In the genomic region with DNA sequence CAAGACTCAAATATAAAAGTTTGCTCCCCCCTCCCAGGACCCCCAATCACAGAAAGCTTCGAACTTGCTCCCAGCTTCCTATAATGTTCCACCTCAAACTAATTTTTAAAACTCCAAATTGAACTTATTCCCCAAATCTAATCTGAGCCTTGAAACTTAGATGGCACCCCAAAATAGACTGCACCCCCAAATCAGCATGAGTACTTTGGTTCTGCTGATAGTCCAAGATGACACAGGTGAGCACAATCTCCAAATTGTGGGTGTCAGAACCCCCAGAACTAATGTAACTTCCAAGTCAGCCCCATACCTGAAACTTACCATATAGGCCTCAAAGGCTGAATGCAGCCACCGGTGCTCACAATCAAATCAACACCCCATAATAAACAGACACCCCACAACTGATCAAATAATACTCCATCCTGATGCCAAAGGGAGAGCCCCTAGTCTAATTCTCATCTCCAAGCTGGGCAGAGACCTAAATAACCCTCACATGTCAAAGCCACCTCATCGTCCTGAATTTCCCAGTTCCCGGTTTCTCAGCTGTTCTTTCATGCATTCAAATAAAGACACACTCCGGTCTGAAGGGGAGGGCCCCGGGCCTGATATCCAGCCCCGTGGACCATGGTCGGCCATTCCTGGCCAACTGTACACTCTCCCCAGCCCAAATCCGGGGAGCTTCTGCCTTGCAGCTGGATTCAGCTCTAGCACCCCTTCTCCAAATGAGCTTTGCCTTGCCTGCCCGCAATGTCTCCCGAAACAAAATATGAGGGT, we compare ENCODE assay signal across 10 cellular contexts. TPM values are rescaled to one million over a fixed set of nuclear protein-coding genes. Genes with fewer than 3 reads are reported as not detected.
A peak's percentile ranks its signal among the peaks of the same experiment; 100 is the strongest.
DNase-seq lines count a peak whose midpoint lies in the region; ATAC-seq, FAIRE-seq and TF ChIP-seq lines count a peak whose summit lies in the region.
"Had no signal": no experiment of that assay in that cellular context is flagged by ENCODE, and none has a peak within 500 bp of the region (broad histone marks: within the 10 kb centered on the region; RNA-seq: fewer than 3 reads in every experiment).

No MANE protein-coding gene starts in this region.

- no peaks in the 10 kb centered on the region for H3K79me2 ChIP-seq in astrocyte (ENCODE audit: insufficient read depth, low read length)

- H3K4me1 ChIP-seq in astrocyte (ENCODE audit: insufficient read depth, low read length) (peaks cover 6% of the 10 kb centered on the region), thyroid gland (peaks cover 17 to 63% of the 10 kb centered on the region in 2 donors)

- no peak overlapping the region for H2AFZ ChIP-seq in astrocyte (ENCODE audit: low read depth, low read length)

- H4K20me1 ChIP-seq in astrocyte (ENCODE audit: insufficient read depth, low read length) = no peaks in the 10 kb centered on the region

- WGBS in thyroid gland, 2 donors = 72% methylated on average over 11 of the region's 11 CpGs

- H3K4me3 Mint-ChIP-seq in activated naive CD4-positive, alpha-beta T cell treated with anti-CD3 and anti-CD28 coated beads for 36 hours = peak overlapping the region; percentile 59
- H3K4me3 Mint-ChIP-seq in astrocyte (ENCODE audit: unreplicated experiment) (peak overlapping the region; percentile 34), memory B cell (no peak overlapping the region)

- CTCF ChIA-PET in activated naive CD4-positive, alpha-beta T cell treated with anti-CD3 and anti-CD28 coated beads for 36 hours (lab: Charles Lee) = interaction anchor here (0.5 to 5.0 kb wide), 23 partner anchors 9 to 177 kb away, joined by 3 to 37 read pairs (median 5); a partner anchor contains a TSS

- H3K27me3 ChIP-seq in astrocyte (ENCODE audit: insufficient read depth, low read length) = peaks cover 10% of the 10 kb centered on the region
- no peaks in the 10 kb centered on the region for H3K27me3 ChIP-seq in thyroid gland

- H3K36me3 ChIP-seq in astrocyte (ENCODE audit: insufficient read depth, low read length) = no peaks in the 10 kb centered on the region
- H3K36me3 ChIP-seq in thyroid gland = no peaks in the 10 kb centered on the region

- peaks cover 11% of the 10 kb centered on the region for H3K36me3 Mint-ChIP-seq in activated naive CD4-positive, alpha-beta T cell treated with anti-CD3 and anti-CD28 coated beads for 36 hours (ENCODE audit: low read depth)
- H3K36me3 Mint-ChIP-seq in astrocyte (ENCODE audit: low read depth, unreplicated experiment) (peaks cover 5% of the 10 kb centered on the region), memory B cell (peaks cover 8% of the 10 kb centered on the region)

- no peak for TF ChIP-seq POLR2A in thyroid gland (IDR thresholded peaks at IDR 0.05)

- H3K9me3 ChIP-seq in astrocyte (ENCODE audit: insufficient read depth, low read depth, low read length) = no peaks in the 10 kb centered on the region
- no peaks in the 10 kb centered on the region for H3K9me3 ChIP-seq in thyroid gland

- DNase-seq in activated naive CD4-positive, alpha-beta T cell treated with anti-CD3 and anti-CD28 coated beads for 36 hours = no peak
- no peak for DNase-seq in activated naive CD4-positive, alpha-beta T cell treated with Interleukin-2 at 50 U/mL for 16 hours
- no peak for DNase-seq in astrocyte (ENCODE audit: low read depth)
- no peak for DNase-seq in memory B cell (ENCODE audit: low spot score in 2 of 2)
- DNase-seq in thyroid gland = no peak
- no peak for DNase-seq in HuH-7.5 (ENCODE audit: low spot score)

- peaks cover 4% of the 10 kb centered on the region for H3K27me3 Mint-ChIP-seq in activated naive CD4-positive, alpha-beta T cell treated with anti-CD3 and anti-CD28 coated beads for 36 hours (ENCODE audit: low read depth)
- H3K27me3 Mint-ChIP-seq in astrocyte (ENCODE audit: low read depth, unreplicated experiment) (peaks cover 27% of the 10 kb centered on the region), memory B cell (no peaks in the 10 kb centered on the region)

- no peak overlapping the region for H3K27ac Mint-ChIP-seq in activated naive CD4-positive, alpha-beta T cell treated with anti-CD3 and anti-CD28 coated beads for 36 hours
- no peak overlapping the region for H3K27ac Mint-ChIP-seq in astrocyte (ENCODE audit: unreplicated experiment)
- peak overlapping the region; percentile 95 for H3K27ac Mint-ChIP-seq in memory B cell

- H3K27ac ChIP-seq in astrocyte (ENCODE audit: low read depth, low read length) (no peak overlapping the region), thyroid gland (peak overlapping the region in 2 of 3 donors; percentile 84 to 85)

- no peak overlapping the region for H3K9ac ChIP-seq in astrocyte (ENCODE audit: low read length)

- no peak for FAIRE-seq in astrocyte (lab: Jason Lieb, UNC)
- FAIRE-seq: RCC 7860 had no signal

- intact Hi-C loops in activated naive CD4-positive, alpha-beta T cell treated with anti-CD3 and anti-CD28 coated beads for 36 hours (cut with micrococcal nuclease) = no loop called here
- intact Hi-C loops in thyroid gland (cut with DNase I) = no loop called here

- no peak overlapping the region for H3K4me3 ChIP-seq in astrocyte (ENCODE audit: insufficient read depth, low read depth, low read length)
- H3K4me3 ChIP-seq in thyroid gland (replicated peaks in 1 of 3) = no peak overlapping the region

- H3K4me1 Mint-ChIP-seq in activated naive CD4-positive, alpha-beta T cell treated with anti-CD3 and anti-CD28 coated beads for 36 hours (ENCODE audit: low read depth) = peaks cover 38% of the 10 kb centered on the region
- H3K4me1 Mint-ChIP-seq in astrocyte (ENCODE audit: low read depth, unreplicated experiment) (peaks cover 7% of the 10 kb centered on the region), memory B cell (peaks cover 25% of the 10 kb centered on the region)

- TF ChIP-seq CTCF in astrocyte (IDR thresholded peaks at IDR 0.05; ENCODE audit: insufficient read depth, low read depth, low read length) = no peak
- no peak for TF ChIP-seq CTCF in thyroid gland (IDR thresholded peaks at IDR 0.05)

- ATAC-seq in memory B cell (ENCODE audit: low read depth) (no peak), GM19351 (IDR thresholded peaks at IDR 0.05; ENCODE audit: unreplicated experiment) (no peak), GM21515 (IDR thresholded peaks at IDR 0.05; ENCODE audit: unreplicated experiment) (no peak)

- H3K4me2 ChIP-seq in astrocyte (ENCODE audit: low read length) = peak overlapping the region; percentile 79

- H3K9me3 Mint-ChIP-seq in activated naive CD4-positive, alpha-beta T cell treated with anti-CD3 and anti-CD28 coated beads for 36 hours = no peaks in the 10 kb centered on the region
- H3K9me3 Mint-ChIP-seq in astrocyte (ENCODE audit: unreplicated experiment) (peaks cover 2% of the 10 kb centered on the region), memory B cell (no peaks in the 10 kb centered on the region)

RNA-seq across cellular contexts. Expression of a gene that starts 1.8 kb away (rescaled TPM):
- total RNA-seq in activated naive CD4-positive, alpha-beta T cell treated with anti-CD3 and anti-CD28 coated beads for 36 hours = under 1 TPM; 0.62 to 0.74 TPM
- total RNA-seq in astrocyte (not detected in 2 replicates), thyroid gland (10 to 100 TPM in 2 of 4 donors, 1 to 10 TPM in 2; 3.1 to 18.9 (median 7.6) TPM)
- total RNA-seq: M059J had no signal

RNA-seq across cellular contexts. Expression of a gene that starts 8.7 kb away (rescaled TPM):
- total RNA-seq in activated naive CD4-positive, alpha-beta T cell treated with anti-CD3 and anti-CD28 coated beads for 36 hours = 100 to 1,000 TPM; 120 to 130 TPM
- 245 and 259 TPM in 2 replicates for total RNA-seq in astrocyte
- total RNA-seq in thyroid gland = 100 to 1,000 TPM; 134 to 297 (median 200) TPM

RNA-seq across cellular contexts. Expression of a gene that starts 14.7 kb away (rescaled TPM):
- total RNA-seq in activated naive CD4-positive, alpha-beta T cell treated with anti-CD3 and anti-CD28 coated beads for 36 hours = 1 to 10 TPM; 4.1 to 5.3 TPM
- 6.6 and 6.7 TPM in 2 replicates for total RNA-seq in astrocyte
- 1 to 10 TPM; 1.2 to 6.7 (median 4.1) TPM for total RNA-seq in thyroid gland

RNA-seq across cellular contexts. Expression of a gene that starts 22.8 kb away (rescaled TPM):
- total RNA-seq in activated naive CD4-positive, alpha-beta T cell treated with anti-CD3 and anti-CD28 coated beads for 36 hours = under 1 TPM; 0.30 to 0.64 TPM
- total RNA-seq in astrocyte (not detected in 2 replicates), thyroid gland (10 to 100 TPM in 3 of 4 donors, 1 to 10 TPM in 1; 5.4 to 43.9 (median 18.8) TPM)
- total RNA-seq: M059J had no signal

RNA-seq across cellular contexts. Expression of a gene that starts 25.2 kb away (rescaled TPM):
- total RNA-seq in activated naive CD4-positive, alpha-beta T cell treated with anti-CD3 and anti-CD28 coated beads for 36 hours = not detected
- total RNA-seq in astrocyte = not detected in 2 replicates
- total RNA-seq in thyroid gland = not detected
- total RNA-seq: M059J had no signal
